ENCODE assay signal across 28 cellular contexts in the genomic region with DNA sequence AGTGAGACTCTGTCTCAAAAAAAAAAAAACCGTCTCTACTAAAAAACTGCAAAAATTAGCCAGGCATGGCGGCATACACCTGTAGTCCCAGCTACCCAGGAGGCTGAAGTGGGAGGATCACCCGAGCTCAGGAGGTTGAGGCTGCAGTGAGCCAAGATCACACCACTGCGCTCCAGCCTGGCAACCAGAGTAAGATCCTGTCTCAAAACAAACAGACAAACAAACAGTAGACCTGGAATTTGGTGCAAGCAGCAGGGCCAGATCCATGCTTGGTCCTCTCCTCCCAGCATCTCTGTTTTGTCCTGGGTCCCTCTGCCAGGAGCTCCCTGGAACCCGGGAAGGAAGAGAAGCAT. TPM values are rescaled to one million over a fixed set of nuclear protein-coding genes. Genes with fewer than 3 reads are reported as not detected.
A peak's percentile ranks its signal among the peaks of the same experiment; 100 is the strongest.
DNase-seq lines count a peak whose midpoint lies in the region; ATAC-seq, FAIRE-seq and TF ChIP-seq lines count a peak whose summit lies in the region.
"Had no signal": no experiment of that assay in that cellular context is flagged by ENCODE, and none has a peak within 500 bp of the region (broad histone marks: within the 10 kb centered on the region; RNA-seq: fewer than 3 reads in every experiment).

No MANE protein-coding gene starts in this region.

- intact Hi-C loops in PC-9 (cut with micrococcal nuclease; ENCODE audit: unreplicated experiment) (loop anchor here (1.0 to 5.0 kb wide), 2 partner anchors 11 to 108 kb away; no protein-coding TSS in a partner anchor), pancreas (cut with DNase I) (no loop called here), upper lobe of right lung (cut with DNase I) (no loop called here)

- POLR2A ChIA-PET in A549 (lab: Yijun Ruan, JAX) (interaction anchor here (0.7 kb wide), 1 partner anchor 23 kb away, joined by 3 read pairs; no protein-coding TSS in a partner anchor), PC-9 (lab: Charles Lee; ENCODE audit: unreplicated experiment) (interaction anchor here (0.6 kb wide), 1 partner anchor 50 kb away, joined by 5 read pairs; no protein-coding TSS in a partner anchor)

- DNase-seq in A549 (ENCODE audit: low read depth in 1 of 2, low spot score in 1 of 2) (no peak), PC-9 (peak; percentile 20 to 64), hepatocyte (ENCODE audit: low spot score) (no peak), pancreas (no peak), upper lobe of right lung (no peak)
- no peak for DNase-seq in activated CD4-positive, alpha-beta T cell treated with anti-CD3 and anti-CD28 coated beads, Interleukin-2, amount 50 U/mL, for 48 hours
- DNase-seq: activated CD4-positive, alpha-beta T cell treated with anti-CD3 and anti-CD28 coated beads for 36 hours; activated naive CD4-positive, alpha-beta T cell treated with anti-CD3 and anti-CD28 coated beads, Interleukin-2, amount 10 ng/mL, durations not matched to agents 7 days and 5 days; BE2C; caudate nucleus; DND-41; glutamatergic neuron; Kasumi-1; MV-4-11; NCI-H1694 treated with DMSO at 0.1 percent for 48 hours; NCI-H2171; NCI-H510A treated with DMSO at 0.1 percent for 48 hours; stimulated activated CD4-positive, alpha-beta T cell treated with anti-CD3 and anti-CD28 coated beads, Interleukin-12 subunit alpha, Interleukin-12 subunit beta, amount 100 ng/mL, for 4 hours; stimulated activated CD4-positive, alpha-beta T cell treated with anti-CD3 and anti-CD28 coated beads, Interleukin-4, amount 100 ng/mL, for 4 hours; stimulated activated naive CD4-positive, alpha-beta T cell had no signal

- FAIRE-seq in A549 (lab: Jason Lieb, UNC) (no peak), pancreas (lab: Jason Lieb, UNC) (no peak)
- FAIRE-seq: endothelial cell of umbilical vein, H54 had no signal

- H3K79me2 ChIP-seq in PC-9 (ENCODE audit: low read depth) (0 out of 2 replicates have a peak, but pooled peaks cover 3% of the 10 kb centered on the region), hepatocyte (peaks cover 4% of the 10 kb centered on the region)

- CTCF ChIA-PET in A549 (lab: Yijun Ruan, JAX): interaction anchor here (1.0 to 3.0 kb wide), 6 partner anchors 11 to 115 kb away, joined by 3 to 12 read pairs (median 4); a partner anchor contains a TSS
- CTCF ChIA-PET in PC-9 (lab: Charles Lee): interaction anchor here (0.7 to 1.1 kb wide), 2 partner anchors 63 to 69 kb away, joined by 3 read pairs; no protein-coding TSS in a partner anchor

- peak overlapping the region; percentile 53 to 73 for H3K27ac ChIP-seq in A549
- H3K27ac ChIP-seq in PC-9: peak overlapping the region; percentile 80
- peak overlapping the region; percentile 65 for H3K27ac ChIP-seq in hepatocyte
- peak overlapping the region; percentile 51 to 83 (median 66) for H3K27ac ChIP-seq in pancreas
- no peak overlapping the region for H3K27ac ChIP-seq in upper lobe of right lung
- H3K27ac ChIP-seq: right atrium auricular region, thoracic aorta had no signal

- no peak for TF ChIP-seq RAD21 in A549 (conservative IDR thresholded peaks at IDR 0.05 in 1 of 2, IDR thresholded peaks at IDR 0.05 in 1 of 2)

- WGBS in A549 (ENCODE audit: missing lambda C conversion rate): 60% methylated on average over 5 of the region's 5 CpGs
- WGBS in hepatocyte (ENCODE audit: low lambda C conversion rate, missing lambda C conversion rate): 71% methylated on average over 5 of the region's 5 CpGs
- 39% methylated on average over 5 of the region's 5 CpGs for WGBS in pancreas, 2 donors

- H4K20me1 ChIP-seq in PC-9 (ENCODE audit: insufficient read depth): no peaks in the 10 kb centered on the region
- H4K20me1 ChIP-seq in hepatocyte (ENCODE audit: insufficient read depth, poor library complexity, severe bottlenecking): no peaks in the 10 kb centered on the region

- no peaks in the 10 kb centered on the region for H3K9me2 ChIP-seq in PC-9 (ENCODE audit: insufficient read depth)
- no peaks in the 10 kb centered on the region for H3K9me2 ChIP-seq in hepatocyte (replicated peaks; ENCODE audit: insufficient read depth)

- H2AFZ ChIP-seq in PC-9 (no peak overlapping the region), hepatocyte (no peak overlapping the region)

- no peak overlapping the region for H3K4me3 ChIP-seq in A549
- H3K4me3 ChIP-seq in PC-9: peak overlapping the region; percentile 30; the same call in 1 of the 2 replicates
- H3K4me3 ChIP-seq in hepatocyte: no peak overlapping the region
- no peak overlapping the region for H3K4me3 ChIP-seq in pancreas
- H3K4me3 ChIP-seq in upper lobe of right lung: no peak overlapping the region
- H3K4me3 ChIP-seq: right atrium auricular region, thoracic aorta had no signal

- TF ChIP-seq EP300 in A549 (IDR thresholded peaks at IDR 0.05): no peak

- H3K4me2 ChIP-seq in A549 (peak overlapping the region; percentile 60), PC-9 (peak overlapping the region; percentile 63), hepatocyte (no peak overlapping the region)

- H3K27me3 ChIP-seq in PC-9 (ENCODE audit: insufficient read depth, low read depth): no peaks in the 10 kb centered on the region
- no peaks in the 10 kb centered on the region for H3K27me3 ChIP-seq in hepatocyte
- H3K27me3 ChIP-seq in pancreas: no peaks in the 10 kb centered on the region
- no peaks in the 10 kb centered on the region for H3K27me3 ChIP-seq in upper lobe of right lung
- H3K27me3 ChIP-seq: BE2C, right atrium auricular region had no signal

- TF ChIP-seq POLR2A in A549 (IDR thresholded peaks at IDR 0.05; ENCODE audit: low read length): no peak

- BruUV-seq in PC-9 (replicated peaks; lab: Mats Ljungman, UMichigan): no TSS peak

- H3K36me3 ChIP-seq in PC-9 (ENCODE audit: low read depth) (no peaks in the 10 kb centered on the region), hepatocyte (replicated peaks; ENCODE audit: insufficient read depth, low read depth) (no peaks in the 10 kb centered on the region), pancreas (no peaks in the 10 kb centered on the region), upper lobe of right lung (no peaks in the 10 kb centered on the region)
- H3K36me3 ChIP-seq: BE2C, right atrium auricular region, thoracic aorta had no signal

- peaks cover 57% of the 10 kb centered on the region for H3F3A ChIP-seq in PC-9 (ENCODE audit: insufficient read depth, low read depth)

- H3K9me3 ChIP-seq in A549 (no peaks in the 10 kb centered on the region), PC-9 (ENCODE audit: insufficient read depth, low read depth) (no peaks in the 10 kb centered on the region), hepatocyte (ENCODE audit: low read depth) (no peaks in the 10 kb centered on the region), pancreas (no peaks in the 10 kb centered on the region), upper lobe of right lung (no peaks in the 10 kb centered on the region)
- H3K9me3 ChIP-seq: BE2C, right atrium auricular region, thoracic aorta had no signal

- TF ChIP-seq CTCF in A549 (IDR thresholded peaks at IDR 0.05): no peak
- TF ChIP-seq CTCF in PC-9 (conservative IDR thresholded peaks at IDR 0.05): no peak
- TF ChIP-seq CTCF in hepatocyte (IDR thresholded peaks at IDR 0.05; ENCODE audit: poor library complexity): no peak
- TF ChIP-seq CTCF in pancreas (IDR thresholded peaks at IDR 0.05): no peak
- no peak for TF ChIP-seq CTCF in upper lobe of right lung (IDR thresholded peaks at IDR 0.05)

- H3K4me1 ChIP-seq in A549 (peaks cover 36% of the 10 kb centered on the region), PC-9 (replicated peaks; ENCODE audit: insufficient read depth) (peaks cover 64% of the 10 kb centered on the region), hepatocyte (ENCODE audit: insufficient read depth) (peaks cover 19% of the 10 kb centered on the region), pancreas (peaks cover 16 to 35% (median 23%) of the 10 kb centered on the region in 3 donors), upper lobe of right lung (peaks cover 4% of the 10 kb centered on the region)
- H3K4me1 ChIP-seq: BE2C had no signal

- ATAC-seq in A549 (no peak; a peak in 2 of 6 replicates), pancreas (peak in 3 of 4 donors; percentile 6 to 25 (median 17)), HG03469 (IDR thresholded peaks at IDR 0.05; ENCODE audit: unreplicated experiment) (no peak), GM18867 (IDR thresholded peaks at IDR 0.05; ENCODE audit: unreplicated experiment) (no peak), upper lobe of right lung (no peak)
- ATAC-seq: activated CD4-positive, alpha-beta T cell treated with anti-CD3 and anti-CD28 coated beads for 36 hours; SK-N-SH treated with all-trans-retinoic acid at 6 μM for 48 hours had no signal

TF ChIP-seq in A549, 52 proteins besides CTCF, POLR2A, EP300 and RAD21 (continues in another document):
- TF ChIP-seq RFX5 (IDR thresholded peaks at IDR 0.05): no peak
- no peak for TF ChIP-seq ZFP36 (IDR thresholded peaks at IDR 0.05; ENCODE audit: borderline replicate concordance, partially characterized antibody)
- TF ChIP-seq RCOR1 (IDR thresholded peaks at IDR 0.05; ENCODE audit: low read depth, low read length): no peak
- TF ChIP-seq CBX2 (IDR thresholded peaks at IDR 0.05; ENCODE audit: borderline replicate concordance, low read depth): no peak
- no peak for TF ChIP-seq EHMT2 (IDR thresholded peaks at IDR 0.05; ENCODE audit: low read depth)
- TF ChIP-seq CEBPB (IDR thresholded peaks at IDR 0.05): no peak
- TF ChIP-seq JUN (IDR thresholded peaks at IDR 0.05): no peak
- no peak for TF ChIP-seq KDM5A (IDR thresholded peaks at IDR 0.05)
- TF ChIP-seq FOSB (CRISPR knock-in tag; IDR thresholded peaks at IDR 0.05): no peak

RNA-seq across cellular contexts. Expression of a gene that starts 11.6 kb away (rescaled TPM):
- polyA plus RNA-seq in A549 (2011; rRNA removed): 0.03 TPM in 1 of 2 replicates, not detected in the other
- 0.03 and 0.07 TPM in 2 replicates for polyA plus RNA-seq in A549 (2012; cell fraction: cytosol; rRNA removed)
- polyA plus RNA-seq in A549 (2012; cell fraction: nucleus; rRNA removed): 0.09 and 0.19 TPM in 2 replicates
- polyA plus RNA-seq in A549 (2017; fragmentation: RNase III; extraction: RNeasy Plus Mini Kit Qiagen cat#74134 plus additional on column Dnase treatment): 0.05 to 0.06 TPM in 2 of 3 replicates, not detected in the other
- 0.05 TPM in 1 of 2 replicates, not detected in the other for polyA minus RNA-seq in A549 (2011; rRNA and poly(A)+ RNA removed)
- 4.1 and 6.3 TPM in 2 replicates for total RNA-seq in PC-9 (2021)
- 4.3 and 5.6 TPM in 2 replicates for total RNA-seq in hepatocyte
- polyA plus RNA-seq in hepatocyte: 5.7 and 10.3 TPM in 2 replicates
- total RNA-seq in pancreas: 1 to 10 TPM in 4 of 6 donors, under 1 TPM in 2; 0.67 to 3.4 (median 1.5) TPM
- 10 to 100 TPM in 1 of 2 donors, 1 to 10 TPM in 1; 8.1 to 11.3 TPM for polyA plus RNA-seq in pancreas
- total RNA-seq in upper lobe of right lung: 6.8 TPM
- total RNA-seq: activated CD4-positive, alpha-beta T cell treated with anti-CD3 and anti-CD28 coated beads for 36 hours; endothelial cell of umbilical vein; T-helper 2 cell treated with Interferon-gamma antibody and Interleukin-4, amounts not matched to agents 100 ng/mL and 5 ng/mL, for 36 hours had no signal
- polyA plus RNA-seq: endothelial cell of umbilical vein had no signal

RNA-seq across cellular contexts. Expression of a gene that starts 51.7 kb away (rescaled TPM):
- polyA plus RNA-seq in A549 (2011; rRNA removed) (6.2 and 6.4 TPM in 2 replicates), A549 (2017; fragmentation: RNase III; extraction: RNeasy Plus Mini Kit Qiagen cat#74134 plus additional on column Dnase treatment) (2.7 to 3.1 TPM (median 2.8 TPM) in 3 replicates), hepatocyte (14.6 and 16.1 TPM in 2 replicates), pancreas (1 to 10 TPM; 3.1 to 4.2 TPM)
- polyA plus RNA-seq in A549 (2012; cell fraction: cytosol; rRNA removed): 1.6 and 1.7 TPM in 2 replicates
- polyA plus RNA-seq in A549 (2012; cell fraction: nucleus; rRNA removed): 1.3 and 1.7 TPM in 2 replicates
- polyA minus RNA-seq in A549 (2011; rRNA and poly(A)+ RNA removed): 11.1 and 11.2 TPM in 2 replicates
- total RNA-seq in PC-9 (2021) (52.2 and 80.3 TPM in 2 replicates), hepatocyte (38.5 and 41.0 TPM in 2 replicates), pancreas (10 to 100 TPM in 4 of 6 donors, 1 to 10 TPM in 2; 8.1 to 17.8 (median 11.9) TPM), upper lobe of right lung (43.2 TPM)
- total RNA-seq: endothelial cell of umbilical vein had no signal

Comparison
In these comparisons a context has a peak if more than half of its experiments do, and no peak if none do; other contexts are left out.
1. ATAC-seq: peak in pancreas (3 of 4); none in A549 (0 of 2), HG03469 (single experiment), GM18867 (single experiment) and upper lobe of right lung (single experiment).
2. DNase-seq: peak in PC-9 (2 of 2); none in A549 (0 of 2), hepatocyte (single experiment), pancreas (0 of 6), activated CD4-positive, alpha-beta T cell treated with anti-CD3 and anti-CD28 coated beads, Interleukin-2, amount 50 U/mL, for 48 hours (0 of 2) and upper lobe of right lung (single experiment).